ENCODE assay signal across 8 cellular contexts in genomic region chr5:93583799-93584530, GRCh38. TPM values are rescaled to one million over a fixed set of nuclear protein-coding genes. Genes with fewer than 3 reads are reported as not detected.
A peak's percentile ranks its signal among the peaks of the same experiment; 100 is the strongest.
DNase-seq lines count a peak whose midpoint lies in the region; TF ChIP-seq lines count a peak whose summit lies in the region.

No MANE protein-coding gene starts in this region.

- in situ Hi-C loops in HAP-1 (cut with MboI; ENCODE audit: low sequenced_read_pairs) = loop anchor here (5.0 kb wide), 1 partner anchor 308 kb away; no protein-coding TSS in a partner anchor

- no peak for TF ChIP-seq CTCF in spleen (IDR thresholded peaks at IDR 0.05 in 8 of 11, conservative IDR thresholded peaks at IDR 0.05 in 3 of 11)

- WGBS in spleen, 5 donors = 1 to 4% (median 1%) methylated on average over 88 to 103 of the region's 103 CpGs

- H3K4me1 ChIP-seq in HAP-1 (peaks cover 16% of the 10 kb centered on the region), iPS-20b (ENCODE audit: insufficient read depth, low read length) (peaks cover 7% of the 10 kb centered on the region; the same call in 1 of the 2 replicates), spleen (peaks cover 13 to 68% (median 49%) of the 10 kb centered on the region in 6 donors)

- no peak overlapping the region for H3K27ac ChIP-seq in iPS-20b (ENCODE audit: low read length)
- peak overlapping the region in 7 of 8 donors; percentile 29 to 84 (median 62) for H3K27ac ChIP-seq in spleen

- peaks cover 3% of the 10 kb centered on the region; the same call in 1 of the 2 replicates for H3K36me3 ChIP-seq in HAP-1 (replicated peaks)
- H3K36me3 ChIP-seq in iPS-20b (ENCODE audit: insufficient read depth, low read depth, low read length) = no peaks in the 10 kb centered on the region
- H3K36me3 ChIP-seq in spleen = peaks cover 0 to 6% (median 0%) of the 10 kb centered on the region in 6 donors

- no peak overlapping the region for H3K9ac ChIP-seq in iPS-20b (ENCODE audit: low read depth, low read length)

- DNase-seq in NCI-H2196 (lab: John Stamatoyannopoulos, UW; ENCODE audit: unreplicated experiment) (peak; percentile 24), NCI-H2196 treated with DMSO at 0.1 percent for 48 hours (lab: John Stamatoyannopoulos, UW; ENCODE audit: unreplicated experiment) (no peak), HAP-1 (ENCODE audit: low spot score in 2 of 2) (peak; percentile 39 to 71), NCI-H510A treated with DMSO at 0.1 percent for 48 hours (lab: John Stamatoyannopoulos, UW) (peak; percentile 14), astrocyte of the hippocampus (ENCODE audit: low read depth, low spot score) (peak; percentile 78), spleen (peak; percentile 88), NCI-H226 (no peak)

- H3K27me3 ChIP-seq in HAP-1 (ENCODE audit: low read depth) (no peaks in the 10 kb centered on the region), iPS-20b (ENCODE audit: insufficient read depth, low read length) (peaks cover 95% of the 10 kb centered on the region), spleen (replicated peaks in 1 of 7) (peaks cover 15 to 98% (median 81%) of the 10 kb centered on the region in 7 donors)

- no peak for TF ChIP-seq POLR2A in spleen (IDR thresholded peaks at IDR 0.05)

- H3K9me3 ChIP-seq in HAP-1 (no peaks in the 10 kb centered on the region), iPS-20b (ENCODE audit: insufficient read depth, low read depth, low read length) (peaks cover 6% of the 10 kb centered on the region; the same call in 1 of the 2 replicates), spleen (peaks cover 0 to 9% (median 0%) of the 10 kb centered on the region in 8 donors)

- intact Hi-C loops in spleen (cut with DNase I; ENCODE audit: low total_unique reads) = no loop called here

- H3K4me3 ChIP-seq in HAP-1 (peak overlapping the region; percentile 57), iPS-20b (ENCODE audit: low read length) (peak overlapping the region; percentile 53; the same call in 1 of the 2 replicates), spleen (peak overlapping the region; percentile 33 to 72 (median 50))

RNA-seq across cellular contexts. Expression of gene NR2F1, which starts 0.9 kb away (rescaled TPM):
- 10 to 100 TPM in 6 of 7 donors, 1 to 10 TPM in 1; 9.6 to 28.8 (median 13.6) TPM for total RNA-seq in spleen
- 1 to 10 TPM; 2.0 to 4.4 (median 3.5) TPM for polyA plus RNA-seq in spleen

RNA-seq across cellular contexts. Expression of gene NR2F1-AS1, which starts 2.9 kb away (rescaled TPM):
- total RNA-seq in spleen = 10 to 100 TPM in 4 of 7 donors, 1 to 10 TPM in 3; 5.9 to 21.6 (median 11.3) TPM
- polyA plus RNA-seq in spleen = 1 to 10 TPM; 6.2 to 8.6 (median 7.6) TPM

Comparison
In these comparisons a context has a peak if more than half of its experiments do, and no peak if none do; other contexts are left out.
1. DNase-seq: peak in NCI-H2196 (single experiment), HAP-1 (2 of 2), NCI-H510A treated with DMSO at 0.1 percent for 48 hours (single experiment), astrocyte of the hippocampus (single experiment) and spleen (single experiment); none in NCI-H2196 treated with DMSO at 0.1 percent for 48 hours (single experiment) and NCI-H226 (single experiment).
2. Peak in every context shown above with its lines, with median percentiles within 50 percentile points of each other: H3K4me3 ChIP-seq.